Comparison of ENCODE assay signal across 1 cellular context in the genomic region with DNA sequence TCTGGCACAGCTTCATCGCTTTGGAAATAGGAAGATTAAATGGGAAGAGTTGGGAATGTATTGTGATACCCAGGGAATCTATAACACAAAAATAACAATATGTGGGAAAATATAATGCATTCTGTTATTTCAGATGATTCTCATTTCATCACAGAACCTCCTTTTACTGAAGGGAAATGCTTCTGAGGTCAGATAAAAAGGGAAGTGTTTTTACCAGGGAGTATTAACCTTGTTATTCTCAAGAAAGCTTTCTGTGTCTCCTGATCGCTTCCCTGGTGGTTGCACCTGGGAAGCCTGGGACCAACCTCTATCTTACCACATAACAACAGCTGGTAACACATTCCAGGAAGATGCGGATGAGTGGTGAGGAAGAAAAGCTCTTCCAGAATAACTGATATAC.
A peak's percentile ranks its signal among the peaks of the same experiment; 100 is the strongest.
TF ChIP-seq lines count a peak whose summit lies in the region.

No MANE protein-coding gene starts in this region.

TF ChIP-seq in neural cell, 6 proteins besides CTCF, POLR2A, EP300 and RAD21 (continued from another document):
- TF ChIP-seq REST (IDR thresholded peaks at IDR 0.05; ENCODE audit: borderline replicate concordance) (peak; percentile 21), POLR2AphosphoS5 (IDR thresholded peaks at IDR 0.05) (no peak)
